In genomic region chr6:106360410-106360988, GRCh38 we compare ENCODE assay signal across 8 cellular contexts. TPM values are rescaled to one million over a fixed set of nuclear protein-coding genes. Genes with fewer than 3 reads are reported as not detected.
DNase-seq lines count a peak whose midpoint lies in the region; ATAC-seq and TF ChIP-seq lines count a peak whose summit lies in the region.

A gene with protein sequence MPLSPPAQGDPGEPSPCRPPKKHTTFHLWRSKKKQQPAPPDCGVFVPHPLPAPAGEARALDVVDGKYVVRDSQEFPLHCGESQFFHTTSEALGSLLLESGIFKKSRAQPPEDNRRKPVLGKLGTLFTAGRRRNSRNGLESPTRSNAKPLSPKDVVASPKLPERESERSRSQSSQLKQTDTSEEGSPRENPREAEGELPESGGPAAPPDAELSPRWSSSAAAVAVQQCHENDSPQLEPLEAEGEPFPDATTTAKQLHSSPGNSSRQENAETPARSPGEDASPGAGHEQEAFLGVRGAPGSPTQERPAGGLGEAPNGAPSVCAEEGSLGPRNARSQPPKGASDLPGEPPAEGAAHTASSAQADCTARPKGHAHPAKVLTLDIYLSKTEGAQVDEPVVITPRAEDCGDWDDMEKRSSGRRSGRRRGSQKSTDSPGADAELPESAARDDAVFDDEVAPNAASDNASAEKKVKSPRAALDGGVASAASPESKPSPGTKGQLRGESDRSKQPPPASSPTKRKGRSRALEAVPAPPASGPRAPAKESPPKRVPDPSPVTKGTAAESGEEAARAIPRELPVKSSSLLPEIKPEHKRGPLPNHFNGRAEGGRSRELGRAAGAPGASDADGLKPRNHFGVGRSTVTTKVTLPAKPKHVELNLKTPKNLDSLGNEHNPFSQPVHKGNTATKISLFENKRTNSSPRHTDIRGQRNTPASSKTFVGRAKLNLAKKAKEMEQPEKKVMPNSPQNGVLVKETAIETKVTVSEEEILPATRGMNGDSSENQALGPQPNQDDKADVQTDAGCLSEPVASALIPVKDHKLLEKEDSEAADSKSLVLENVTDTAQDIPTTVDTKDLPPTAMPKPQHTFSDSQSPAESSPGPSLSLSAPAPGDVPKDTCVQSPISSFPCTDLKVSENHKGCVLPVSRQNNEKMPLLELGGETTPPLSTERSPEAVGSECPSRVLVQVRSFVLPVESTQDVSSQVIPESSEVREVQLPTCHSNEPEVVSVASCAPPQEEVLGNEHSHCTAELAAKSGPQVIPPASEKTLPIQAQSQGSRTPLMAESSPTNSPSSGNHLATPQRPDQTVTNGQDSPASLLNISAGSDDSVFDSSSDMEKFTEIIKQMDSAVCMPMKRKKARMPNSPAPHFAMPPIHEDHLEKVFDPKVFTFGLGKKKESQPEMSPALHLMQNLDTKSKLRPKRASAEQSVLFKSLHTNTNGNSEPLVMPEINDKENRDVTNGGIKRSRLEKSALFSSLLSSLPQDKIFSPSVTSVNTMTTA (N-terminal part only) (plus strand): TSS chr6:106360717. CDS start chr6:106360909, 192 bp downstream.

- H3K27ac ChIP-seq in hepatocyte (peak within 1 kb of the TSS; percentile 71), sigmoid colon (peak within 1 kb of the TSS in 3 of 4 donors; percentile 61 to 65 (median 65))

- peak within 1 kb of the TSS; percentile 89 for H2AFZ ChIP-seq in hepatocyte

- intact Hi-C loops in sigmoid colon (cut with DNase I), result loop anchor here (2.0 to 5.0 kb wide), 3 partner anchors 76 to 207 kb away; no protein-coding TSS in a partner anchor

- no peaks in the 10 kb centered on the region for H3K4me1 ChIP-seq in hepatocyte (ENCODE audit: insufficient read depth)
- H3K4me1 ChIP-seq in sigmoid colon, result peaks cover 0 to 18% (median 13%) of the 10 kb centered on the region in 4 donors

- TF ChIP-seq CTCF in hepatocyte (IDR thresholded peaks at IDR 0.05; ENCODE audit: poor library complexity) (peak; percentile 96), sigmoid colon (IDR thresholded peaks at IDR 0.05) (peak; percentile 49 to 86 (median 62))

- H3K4me2 ChIP-seq in hepatocyte, result peak within 1 kb of the TSS; percentile 97

- TF ChIP-seq EP300 in sigmoid colon (IDR thresholded peaks at IDR 0.05), result no peak

- peaks cover 4% of the 10 kb centered on the region for H3K36me3 Mint-ChIP-seq in T-helper 17 cell (ENCODE audit: low read depth)

- H3K27ac Mint-ChIP-seq in T-helper 17 cell, result no peak within 1 kb of the TSS

- no peaks in the 10 kb centered on the region for H3K9me2 ChIP-seq in hepatocyte (replicated peaks; ENCODE audit: insufficient read depth)

- no peak for TF ChIP-seq POLR2A in sigmoid colon (IDR thresholded peaks at IDR 0.05)

- H3K27me3 ChIP-seq in hepatocyte, result peaks cover 12% of the 10 kb centered on the region
- H3K27me3 ChIP-seq in sigmoid colon, result peaks cover 0 to 42% (median 26%) of the 10 kb centered on the region in 3 donors

- H3K4me3 ChIP-seq in hepatocyte (peak within 1 kb of the TSS; percentile 88), sigmoid colon (peak within 1 kb of the TSS; percentile 34 to 63 (median 56))

- under 1% methylated on average over 37 of the region's 66 CpGs for WGBS in hepatocyte (ENCODE audit: low lambda C conversion rate, missing lambda C conversion rate)
- 1 to 2% methylated on average over 66 of the region's 66 CpGs for WGBS in sigmoid colon, 2 donors

- no peaks in the 10 kb centered on the region for H3K79me2 ChIP-seq in hepatocyte

- DNase-seq in CD1c-positive myeloid dendritic cell (ENCODE audit: extremely low spot score) (peak; percentile 61), LoVo (ENCODE audit: low spot score) (peak; percentile 90), T-helper 17 cell (peak; percentile 68 to 75 (median 74)), anterior cingulate cortex (lab: John Stamatoyannopoulos, UW) (peak in 35 of 58 donors; percentile 1 to 54 (median 10)), hepatocyte (ENCODE audit: low spot score) (peak; percentile 88), sigmoid colon (peak; percentile 74)
- no peak for DNase-seq in NK-92 treated with Interleukin-12 subunit alpha and Interleukin-12 subunit beta, amount 100 ng/mL, for 24 hours (lab: John Stamatoyannopoulos, UW)

- H3K4me1 Mint-ChIP-seq in T-helper 17 cell, result peaks cover 8% of the 10 kb centered on the region

- peaks cover 35% of the 10 kb centered on the region for H3K27me3 Mint-ChIP-seq in T-helper 17 cell

- no peaks in the 10 kb centered on the region for H3K36me3 ChIP-seq in hepatocyte (replicated peaks; ENCODE audit: insufficient read depth, low read depth)
- no peaks in the 10 kb centered on the region for H3K36me3 ChIP-seq in sigmoid colon

- no peaks in the 10 kb centered on the region for H3K9me3 ChIP-seq in T-helper 17 cell (ENCODE audit: control insufficient read depth, low read length, poor library complexity, severe bottlenecking)
- H3K9me3 ChIP-seq in hepatocyte (ENCODE audit: low read depth), result no peaks in the 10 kb centered on the region
- H3K9me3 ChIP-seq in sigmoid colon, result no peaks in the 10 kb centered on the region

- H3K4me3 Mint-ChIP-seq in T-helper 17 cell, result peak within 1 kb of the TSS; percentile 89

- ATAC-seq in GM21360 (IDR thresholded peaks at IDR 0.05; ENCODE audit: unreplicated experiment) (peak; percentile 75), T-helper 17 cell (peak; percentile 93)

- no peaks in the 10 kb centered on the region for H4K20me1 ChIP-seq in hepatocyte (ENCODE audit: insufficient read depth, poor library complexity, severe bottlenecking)

RNA-seq across cellular contexts. Expression of the gene that starts here (rescaled TPM):
- total RNA-seq in T-helper 17 cell (10 to 100 TPM; 61.0 to 62.4 TPM), hepatocyte (9.3 and 10.0 TPM in 2 replicates), sigmoid colon (10 to 100 TPM in 1 of 4 donors, 1 to 10 TPM in 3; 5.8 to 16.8 (median 6.6) TPM)
- polyA plus RNA-seq in hepatocyte (2.5 and 3.2 TPM in 2 replicates), sigmoid colon (10 to 100 TPM; 10.2 to 26.5 (median 19.4) TPM)
